In the genomic region with DNA sequence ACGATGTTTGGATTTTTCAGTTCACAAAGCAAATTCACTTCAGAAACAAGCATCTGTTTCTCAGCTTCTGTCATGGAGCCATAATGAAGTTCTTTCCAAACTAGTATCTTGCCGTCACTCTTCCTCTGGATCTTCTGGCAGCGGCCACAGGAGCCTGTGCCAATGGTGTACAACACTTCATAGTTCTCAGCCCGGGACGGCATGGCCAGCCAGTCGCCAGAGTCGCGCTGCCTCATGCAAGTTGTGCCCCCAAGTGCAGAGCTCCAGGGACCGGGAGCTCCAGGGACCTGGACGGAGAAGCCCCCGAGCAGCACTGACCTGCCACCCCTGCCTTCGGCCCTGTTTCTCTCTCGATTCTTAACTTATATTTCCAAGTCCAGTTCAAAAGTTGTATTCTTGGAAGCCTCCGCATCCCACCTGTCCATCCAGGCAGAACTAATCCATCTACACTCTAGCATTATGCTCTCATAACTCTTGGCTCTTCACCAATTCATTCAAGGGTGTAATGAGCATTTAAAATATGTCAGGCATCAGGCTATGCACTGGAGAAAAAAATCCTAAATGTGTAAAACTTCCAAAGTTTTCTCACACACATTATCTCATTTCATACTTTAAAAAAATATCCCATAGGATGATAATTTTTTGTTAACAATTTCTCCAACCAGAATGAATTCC, we compare ENCODE assay signal across 9 cellular contexts. TPM values are rescaled to one million over a fixed set of nuclear protein-coding genes. Genes with fewer than 3 reads are reported as not detected.
A peak's percentile ranks its signal among the peaks of the same experiment; 100 is the strongest.
DNase-seq lines count a peak whose midpoint lies in the region; ATAC-seq, FAIRE-seq and TF ChIP-seq lines count a peak whose summit lies in the region.
"Not testable (repeated sequence)": the region's sequence is repeated elsewhere in the genome, so short reads cannot be mapped to it uniquely, and the experiment has no call there.
"Had no signal": no experiment of that assay in that cellular context is flagged by ENCODE, and none has a peak within 500 bp of the region (broad histone marks: within the 10 kb centered on the region; RNA-seq: fewer than 3 reads in every experiment).

No MANE protein-coding gene starts in this region.

- ATAC-seq in left ventricle myocardium superior, upper lobe of right lung: not testable (repeated sequence)

- DNase-seq in ACHN, result peak; percentile 10
- DNase-seq in NCI-H1694 (lab: John Stamatoyannopoulos, UW), result peak; percentile 21
- DNase-seq in NCI-H446 (lab: John Stamatoyannopoulos, UW), result peak; percentile 55 to 65
- not testable (repeated sequence) for DNase-seq in RCC 7860 (ENCODE audit: low spot score)
- DNase-seq in astrocyte of the cerebellum (ENCODE audit: low read depth), result peak; percentile 13
- peak; percentile 50 for DNase-seq in left ventricle myocardium superior
- peak; percentile 16 for DNase-seq in retina
- peak; percentile 62 for DNase-seq in upper lobe of right lung

- H3K27ac ChIP-seq in upper lobe of right lung, result not testable (repeated sequence)

- not testable (repeated sequence) for H3K4me1 ChIP-seq in upper lobe of right lung

- H3K4me3 ChIP-seq in astrocyte of the cerebellum (ENCODE audit: low read depth, low read length); upper lobe of right lung: not testable (repeated sequence)

- H3K36me3 ChIP-seq in upper lobe of right lung, result not testable (repeated sequence)

- not testable (repeated sequence) for H3K9me3 ChIP-seq in upper lobe of right lung

- peak; percentile 52 for FAIRE-seq in RCC 7860 (lab: Jason Lieb, UNC)

- intact Hi-C loops in left ventricle myocardium superior (cut with micrococcal nuclease); upper lobe of right lung (cut with DNase I): not testable (repeated sequence)

- in situ Hi-C loops in ACHN (cut with HindIII; ENCODE audit: low pct_ligation_motif_present, low pct_unique_long_range_greater_than_20kb, low sequenced_read_pairs); astrocyte of the cerebellum (cut with HindIII; ENCODE audit: low sequenced_read_pairs): not testable (repeated sequence)

- not testable (repeated sequence) for H3K27me3 ChIP-seq in upper lobe of right lung

- not testable (repeated sequence) for TF ChIP-seq CTCF in astrocyte of the cerebellum (IDR thresholded peaks at IDR 0.05; ENCODE audit: low read depth, low read length, missing control alignments); upper lobe of right lung (IDR thresholded peaks at IDR 0.05)

RNA-seq across cellular contexts. Expression of a gene that starts 30.5 kb away (rescaled TPM):
- total RNA-seq in left ventricle myocardium superior (not detected), upper lobe of right lung (not detected)
- total RNA-seq: GM23248 had no signal
